In genomic region chr2:206305523-206306245, GRCh38 we compare ENCODE assay signal across 27 cellular contexts. TPM values are rescaled to one million over a fixed set of nuclear protein-coding genes. Genes with fewer than 3 reads are reported as not detected.
DNase-seq lines count a peak whose midpoint lies in the region; ATAC-seq and TF ChIP-seq lines count a peak whose summit lies in the region.
"Had no signal": no experiment of that assay in that cellular context is flagged by ENCODE, and none has a peak within 500 bp of the region (broad histone marks: within the 10 kb centered on the region; RNA-seq: fewer than 3 reads in every experiment).

No MANE protein-coding gene starts in this region.

- H3K4me1 Mint-ChIP-seq in activated naive CD8-positive, alpha-beta T cell treated with anti-CD3 and anti-CD28 coated beads for 36 hours, result no peaks in the 10 kb centered on the region
- H3K4me1 Mint-ChIP-seq: immature natural killer cell; naive thymus-derived CD4-positive, alpha-beta T cell had no signal

- intact Hi-C loops in dorsolateral prefrontal cortex (cut with DNase I), result no loop called here

- peaks cover 3% of the 10 kb centered on the region for H3K27me3 Mint-ChIP-seq in activated naive CD8-positive, alpha-beta T cell treated with anti-CD3 and anti-CD28 coated beads for 36 hours

- peaks cover 7% of the 10 kb centered on the region for H3K36me3 Mint-ChIP-seq in activated naive CD8-positive, alpha-beta T cell treated with anti-CD3 and anti-CD28 coated beads for 36 hours

- H3K27ac ChIP-seq in dorsolateral prefrontal cortex, result no peak overlapping the region
- H3K27ac ChIP-seq: BLaER1 treated with 17β-estradiol and CSF1 and Interleukin-3, amounts not matched to agents 10 nM and 100 nM; HL-60; transverse colon had no signal

- peaks cover 0 to 19% (median 0%) of the 10 kb centered on the region in 45 donors for H3K27me3 ChIP-seq in dorsolateral prefrontal cortex
- H3K27me3 ChIP-seq: BLaER1 treated with 17β-estradiol and CSF1 and Interleukin-3, amounts not matched to agents 10 nM and 100 nM; transverse colon had no signal

- H3K9me3 Mint-ChIP-seq in activated naive CD8-positive, alpha-beta T cell treated with anti-CD3 and anti-CD28 coated beads for 36 hours, result peaks cover 5% of the 10 kb centered on the region

- H3K4me3 Mint-ChIP-seq in activated naive CD8-positive, alpha-beta T cell treated with anti-CD3 and anti-CD28 coated beads for 36 hours, result no peak overlapping the region
- H3K4me3 Mint-ChIP-seq: immature natural killer cell; naive thymus-derived CD4-positive, alpha-beta T cell; T-helper 2 cell treated with Interferon-gamma antibody and Interleukin-4, amounts not matched to agents 5 μg/mL and 100 μg/mL, for 36 hours had no signal

- no peak overlapping the region for H3K27ac Mint-ChIP-seq in activated naive CD8-positive, alpha-beta T cell treated with anti-CD3 and anti-CD28 coated beads for 36 hours
- H3K27ac Mint-ChIP-seq: immature natural killer cell; naive thymus-derived CD4-positive, alpha-beta T cell; T-helper 2 cell treated with Interferon-gamma antibody and Interleukin-4, amounts not matched to agents 5 μg/mL and 100 μg/mL, for 36 hours had no signal

- TF ChIP-seq CTCF in dorsolateral prefrontal cortex (IDR thresholded peaks at IDR 0.05 in 54 of 56, conservative IDR thresholded peaks at IDR 0.05 in 2 of 56; ENCODE audit: low read depth in 1 of 56, partially characterized antibody in 56 of 56), result no peak

- DNase-seq in NOMO-1 treated with DMSO at 0.1 percent for 48 hours (lab: John Stamatoyannopoulos, UW; ENCODE audit: unreplicated experiment), result peak; percentile 3
- DNase-seq in NOMO-1 (lab: John Stamatoyannopoulos, UW; ENCODE audit: unreplicated experiment in 2 of 2), result no peak
- no peak for DNase-seq in activated naive CD8-positive, alpha-beta T cell treated with anti-CD3 and anti-CD28 coated beads for 36 hours
- no peak for DNase-seq in dorsolateral prefrontal cortex
- DNase-seq: 8988T; activated CD4-positive, alpha-beta T cell treated with anti-CD3 and anti-CD28 coated beads for 1 hour; activated CD8-positive, alpha-beta memory T cell treated with anti-CD3 and anti-CD28 coated beads, Interleukin-2, amount 50 U/mL, for 4 hours; activated naive CD4-positive, alpha-beta T cell; dermis blood vessel endothelial cell; DMS153; glutamatergic neuron; HCEC 1CT; immature natural killer cell; naive thymus-derived CD4-positive, alpha-beta T cell; NCI-H1436; NCI-H446; Right ventricle myocardium superior; transverse colon had no signal

- peak; percentile 79 for ATAC-seq in GM21619 (IDR thresholded peaks at IDR 0.05; ENCODE audit: unreplicated experiment)
- peak; percentile 86 for ATAC-seq in HG03175 (IDR thresholded peaks at IDR 0.05; ENCODE audit: unreplicated experiment)
- ATAC-seq in GM18909 (IDR thresholded peaks at IDR 0.05; ENCODE audit: poor library complexity, unreplicated experiment), result no peak
- ATAC-seq in HG02678 (IDR thresholded peaks at IDR 0.05; ENCODE audit: unreplicated experiment), result no peak
- ATAC-seq: esophagus mucosa; K562; naive thymus-derived CD4-positive, alpha-beta T cell had no signal

- no peak overlapping the region for H3K4me3 ChIP-seq in dorsolateral prefrontal cortex
- H3K4me3 ChIP-seq: BLaER1 treated with 17β-estradiol and CSF1 and Interleukin-3, amounts not matched to agents 10 nM and 100 nM; K562; transverse colon had no signal

RNA-seq across cellular contexts. Expression of gene ZDBF2, which starts 31.2 kb away (rescaled TPM):
- total RNA-seq in activated naive CD8-positive, alpha-beta T cell treated with anti-CD3 and anti-CD28 coated beads for 36 hours, result 10 to 100 TPM in 1 of 2 experiments, 1 to 10 TPM in 1; 9.2 to 10.1 TPM
- total RNA-seq in dorsolateral prefrontal cortex, result 10 to 100 TPM; 15.4 to 80.3 (median 43.5) TPM

Comparison
In these comparisons a context has a peak if more than half of its experiments do, and no peak if none do; other contexts are left out.
1. ATAC-seq: peak in GM21619 (single experiment) and HG03175 (single experiment); none in GM18909 (single experiment) and HG02678 (single experiment).